35 cellular contexts compared by ENCODE assay signal in the genomic region with DNA sequence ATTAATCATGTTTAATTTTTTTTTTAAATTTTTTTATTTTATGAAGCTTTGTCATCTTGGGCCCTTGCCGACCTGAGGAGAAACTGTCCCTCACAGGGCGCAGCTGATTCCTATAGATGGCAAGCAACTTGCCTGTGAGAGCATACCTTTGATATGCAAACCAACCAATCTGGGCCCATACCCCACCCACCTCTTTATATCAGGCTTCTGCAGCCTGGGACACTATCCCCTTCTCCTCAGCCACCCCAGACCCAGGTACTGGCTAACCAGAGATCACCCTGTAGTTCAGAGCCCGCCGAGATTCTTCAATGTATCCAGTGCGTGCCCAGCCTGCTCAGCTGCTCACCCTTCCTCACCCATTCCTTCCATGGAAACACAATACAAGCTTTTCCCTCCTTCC. TPM values are rescaled to one million over a fixed set of nuclear protein-coding genes. Genes with fewer than 3 reads are reported as not detected.
"Had no signal": no experiment of that assay in that cellular context is flagged by ENCODE, and none has a peak within 500 bp of the region (broad histone marks: within the 10 kb centered on the region; RNA-seq: fewer than 3 reads in every experiment).

No MANE protein-coding gene starts in this region.

- H3K4me3 Mint-ChIP-seq: activated CD4-positive, alpha-beta memory T cell treated with anti-CD3 and anti-CD28 coated beads for 36 hours; activated CD4-positive, alpha-beta T cell treated with anti-CD3 and anti-CD28 coated beads, Interleukin-2, amount 10 ng/mL, durations not matched to agents 24 days and 14 days; activated CD8-positive, alpha-beta T cell treated with anti-CD3 and anti-CD28 coated beads for 36 hours; activated naive CD4-positive, alpha-beta T cell treated with anti-CD3 and anti-CD28 coated beads for 36 hours; activated naive CD8-positive, alpha-beta T cell treated with anti-CD3 and anti-CD28 coated beads for 36 hours; activated T-cell treated with anti-CD3 and anti-CD28 coated beads, Interleukin-2, amount 50 U/mL, for 4 hours; activated T-cell treated with anti-CD3 and anti-CD28 coated beads, Interleukin-2, amount 50 U/mL, for 72 hours; activated T-helper 1 cell treated with anti-CD3 and anti-CD28 coated beads, Interleukin-12 subunit alpha, Interleukin-12 subunit beta, Interleukin-2, Interleukin-4 antibody, amounts not matched to agents 30 ng/mL and 10 ng/mL and 1 ng/mL, durations not matched to agents 14 hours and 24 hours and 36 hours; activated T-helper 17 cell treated with anti-CD3 and anti-CD28 coated beads, Interleukin-2, amount 50 U/mL, for 72 hours; T-helper 2 cell treated with Interferon-gamma antibody and Interleukin-4, amounts not matched to agents 5 μg/mL and 100 μg/mL, for 36 hours had no signal

- H3K27me3 ChIP-seq: adrenal gland, body of pancreas, brain microvascular endothelial cell had no signal

- ATAC-seq: activated CD4-positive, CD25-positive, alpha-beta regulatory T cell treated with anti-CD3 and anti-CD28 coated beads, Interleukin-2, amount 50 U/mL, for 24 hours; activated CD8-positive, alpha-beta T cell treated with anti-CD3 and anti-CD28 coated beads for 36 hours; activated naive CD4-positive, alpha-beta T cell treated with anti-CD3 and anti-CD28 coated beads, Interleukin-2, amount 50 U/mL, for 72 hours; activated T-cell treated with anti-CD3 and anti-CD28 coated beads, Interleukin-2, amount 50 U/mL, for 4 hours; activated T-cell treated with anti-CD3 and anti-CD28 coated beads, Interleukin-2, amount 50 U/mL, for 72 hours; activated T-helper 17 cell treated with anti-CD3 and anti-CD28 coated beads, Interleukin-2, amount 50 U/mL, for 72 hours; body of pancreas had no signal

- H3K9me3 Mint-ChIP-seq: activated CD4-positive, alpha-beta memory T cell treated with anti-CD3 and anti-CD28 coated beads for 36 hours; activated CD4-positive, alpha-beta T cell treated with anti-CD3 and anti-CD28 coated beads, Interleukin-2, amount 10 ng/mL, durations not matched to agents 24 days and 14 days; activated CD8-positive, alpha-beta T cell treated with anti-CD3 and anti-CD28 coated beads for 36 hours; activated naive CD4-positive, alpha-beta T cell treated with anti-CD3 and anti-CD28 coated beads for 36 hours; activated naive CD4-positive, alpha-beta T cell treated with anti-CD3 and anti-CD28 coated beads, Interleukin-2, amount 50 U/mL, for 72 hours; activated naive CD8-positive, alpha-beta T cell treated with anti-CD3 and anti-CD28 coated beads for 36 hours; activated T-cell treated with anti-CD3 and anti-CD28 coated beads, Interleukin-2, amount 50 U/mL, for 4 hours; activated T-cell treated with anti-CD3 and anti-CD28 coated beads, Interleukin-2, amount 50 U/mL, for 72 hours; activated T-helper 1 cell treated with anti-CD3 and anti-CD28 coated beads, Interleukin-12 subunit alpha, Interleukin-12 subunit beta, Interleukin-2, Interleukin-4 antibody, amounts not matched to agents 30 ng/mL and 10 ng/mL and 1 ng/mL, durations not matched to agents 14 hours and 24 hours and 36 hours; activated T-helper 17 cell treated with anti-CD3 and anti-CD28 coated beads, Interleukin-2, amount 50 U/mL, for 72 hours; T-helper 2 cell treated with Interferon-gamma antibody and Interleukin-4, amounts not matched to agents 5 μg/mL and 100 μg/mL, for 36 hours had no signal

- H3K27me3 Mint-ChIP-seq: activated CD4-positive, alpha-beta memory T cell treated with anti-CD3 and anti-CD28 coated beads for 36 hours; activated naive CD8-positive, alpha-beta T cell treated with anti-CD3 and anti-CD28 coated beads for 36 hours had no signal

- H3K27ac ChIP-seq: adrenal gland, body of pancreas, brain microvascular endothelial cell, breast epithelium, VCaP had no signal

- H3K4me1 Mint-ChIP-seq: activated naive CD8-positive, alpha-beta T cell treated with anti-CD3 and anti-CD28 coated beads for 36 hours; activated T-helper 17 cell treated with anti-CD3 and anti-CD28 coated beads, Interleukin-2, amount 50 U/mL, for 72 hours had no signal

- H3K4me1 ChIP-seq: adrenal gland, body of pancreas, breast epithelium had no signal

- H3K4me3 ChIP-seq: adrenal gland, body of pancreas, breast epithelium had no signal

- DNase-seq: activated CD4-positive, alpha-beta memory T cell treated with anti-CD3 and anti-CD28 coated beads for 36 hours; activated CD4-positive, alpha-beta T cell treated with anti-CD3 and anti-CD28 coated beads for 1 hour; activated CD4-positive, alpha-beta T cell treated with anti-CD3 and anti-CD28 coated beads for 4 hours; activated CD4-positive, alpha-beta T cell treated with anti-CD3 and anti-CD28 coated beads, Interleukin-2, amount 10 ng/mL, durations not matched to agents 24 days and 14 days; activated CD4-positive, alpha-beta T cell treated with anti-CD3 and anti-CD28 coated beads, Interleukin-2, amount 50 U/mL, for 1 hour; activated CD4-positive, alpha-beta T cell treated with anti-CD3 and anti-CD28 coated beads, Interleukin-2, amount 50 U/mL, for 4 hours; activated CD4-positive, CD25-positive, alpha-beta regulatory T cell; activated CD8-positive, alpha-beta memory T cell treated with anti-CD3 and anti-CD28 coated beads, Interleukin-2, amount 50 U/mL, for 4 hours; activated CD8-positive, alpha-beta T cell treated with anti-CD3 and anti-CD28 coated beads for 36 hours; activated effector memory CD4-positive, alpha-beta T cell treated with anti-CD3 and anti-CD28 coated beads, Interleukin-2, amount 50 U/mL, for 16 hours; activated gamma-delta T cell treated with Interleukin-2 at 50 U/mL for 16 hours; activated naive CD4-positive, alpha-beta T cell; activated naive CD4-positive, alpha-beta T cell treated with anti-CD3 and anti-CD28 coated beads for 36 hours; activated naive CD4-positive, alpha-beta T cell treated with anti-CD3 and anti-CD28 coated beads, Interleukin-2, amount 50 U/mL, for 16 hours; activated naive CD8-positive, alpha-beta T cell treated with anti-CD3 and anti-CD28 coated beads for 36 hours; activated T-cell treated with anti-CD3 and anti-CD28 coated beads for 4 hours; activated T-cell treated with anti-CD3 and anti-CD28 coated beads, Interleukin-2, amount 50 U/mL, for 1 hour; activated T-cell treated with anti-CD3 and anti-CD28 coated beads, Interleukin-2, amount 50 U/mL, for 4 hours; activated T-cell treated with anti-CD3 and anti-CD28 coated beads, Interleukin-2, amount 50 U/mL, for 72 hours; adrenal gland; amniotic stem cell; aorta; body of pancreas; brain microvascular endothelial cell; central memory CD4-positive, alpha-beta T cell; T-helper 2 cell; T-helper 9 cell had no signal

- H3K36me3 ChIP-seq: adrenal gland, brain microvascular endothelial cell, breast epithelium had no signal

- H3K27ac Mint-ChIP-seq: activated CD4-positive, alpha-beta memory T cell treated with anti-CD3 and anti-CD28 coated beads for 36 hours; activated CD4-positive, alpha-beta T cell treated with anti-CD3 and anti-CD28 coated beads, Interleukin-2, amount 10 ng/mL, durations not matched to agents 24 days and 14 days; activated CD8-positive, alpha-beta T cell treated with anti-CD3 and anti-CD28 coated beads for 36 hours; activated naive CD4-positive, alpha-beta T cell treated with anti-CD3 and anti-CD28 coated beads for 36 hours; activated naive CD4-positive, alpha-beta T cell treated with anti-CD3 and anti-CD28 coated beads, Interleukin-2, amount 50 U/mL, for 72 hours; activated naive CD8-positive, alpha-beta T cell treated with anti-CD3 and anti-CD28 coated beads for 36 hours; activated T-cell treated with anti-CD3 and anti-CD28 coated beads, Interleukin-2, amount 50 U/mL, for 72 hours; activated T-helper 1 cell treated with anti-CD3 and anti-CD28 coated beads, Interleukin-12 subunit alpha, Interleukin-12 subunit beta, Interleukin-2, Interleukin-4 antibody, amounts not matched to agents 30 ng/mL and 10 ng/mL and 1 ng/mL, durations not matched to agents 14 hours and 24 hours and 36 hours; activated T-helper 17 cell treated with anti-CD3 and anti-CD28 coated beads, Interleukin-2, amount 50 U/mL, for 72 hours; T-helper 2 cell treated with Interferon-gamma antibody and Interleukin-4, amounts not matched to agents 5 μg/mL and 100 μg/mL, for 36 hours had no signal

- H3K9me3 ChIP-seq: adrenal gland, body of pancreas, breast epithelium had no signal

- H3K36me3 Mint-ChIP-seq: activated CD4-positive, alpha-beta memory T cell treated with anti-CD3 and anti-CD28 coated beads for 36 hours; activated naive CD4-positive, alpha-beta T cell treated with anti-CD3 and anti-CD28 coated beads, Interleukin-2, amount 50 U/mL, for 72 hours; activated naive CD8-positive, alpha-beta T cell treated with anti-CD3 and anti-CD28 coated beads for 36 hours had no signal

RNA-seq across cellular contexts. Expression of gene CRHBP, which starts 58.7 kb away (rescaled TPM):
- total RNA-seq: activated CD4-positive, alpha-beta memory T cell treated with anti-CD3 and anti-CD28 coated beads for 36 hours; activated CD8-positive, alpha-beta memory T cell treated with anti-CD3 and anti-CD28 coated beads for 36 hours; activated CD8-positive, alpha-beta T cell treated with anti-CD3 and anti-CD28 coated beads for 36 hours; activated naive CD8-positive, alpha-beta T cell treated with anti-CD3 and anti-CD28 coated beads for 36 hours; activated T-cell treated with anti-CD3 and anti-CD28 coated beads, Interleukin-2, amount 50 U/mL, for 4 hours; activated T-helper 1 cell treated with anti-CD3 and anti-CD28 coated beads, Interleukin-12 subunit alpha, Interleukin-12 subunit beta, Interleukin-2, Interleukin-4 antibody, amounts not matched to agents 30 ng/mL and 10 ng/mL and 1 ng/mL, durations not matched to agents 14 hours and 24 hours and 36 hours had no signal
